ENCODE assay signal across 8 cellular contexts in the genomic region with DNA sequence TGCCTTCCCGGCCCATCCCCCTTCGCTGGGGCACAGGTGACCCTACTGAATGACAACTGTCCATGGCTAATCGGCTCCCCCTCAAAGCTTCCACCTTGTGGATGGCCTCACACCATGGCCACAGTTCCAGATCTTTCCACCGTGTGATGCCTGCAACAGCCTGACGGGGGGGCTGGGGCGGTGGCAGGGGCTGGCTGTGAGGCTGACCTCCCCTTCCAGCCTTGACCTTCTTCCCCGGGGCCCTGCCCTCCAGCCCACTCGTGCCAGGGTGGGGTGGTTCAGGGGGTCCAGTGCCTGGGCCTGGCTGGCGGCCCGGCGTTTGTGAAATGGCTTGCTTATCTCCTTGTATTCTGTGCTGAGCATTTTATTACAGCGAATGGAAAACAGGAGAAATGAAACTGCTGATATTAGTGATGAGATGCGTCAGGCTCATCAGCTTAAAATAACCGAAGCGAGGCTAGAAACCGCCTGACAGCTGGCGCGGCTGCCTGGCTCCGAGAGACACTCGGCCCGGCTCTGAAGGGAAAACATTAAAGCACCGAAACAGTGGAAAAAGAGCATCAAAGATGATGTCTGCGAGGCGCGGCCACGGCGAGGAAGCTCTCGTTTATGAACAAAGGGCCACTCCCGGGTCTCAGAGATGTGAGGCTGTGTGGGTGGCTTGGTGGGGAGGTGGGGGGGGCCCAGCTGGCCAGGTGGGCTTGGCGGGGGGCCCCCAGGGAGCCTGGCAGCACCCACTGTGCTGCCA. TPM values are rescaled to one million over a fixed set of nuclear protein-coding genes. Genes with fewer than 3 reads are reported as not detected.
DNase-seq lines count a peak whose midpoint lies in the region; ATAC-seq, FAIRE-seq and TF ChIP-seq lines count a peak whose summit lies in the region.

No MANE protein-coding gene starts in this region.

- POLR2A ChIA-PET in HepG2 (lab: Yijun Ruan, JAX), result interaction anchor here (1.1 to 1.5 kb wide), 2 partner anchors 86 to 89 kb away, joined by 5 read pairs; no protein-coding TSS in a partner anchor

- no peaks in the 10 kb centered on the region for H3K9me2 ChIP-seq in OCI-LY1 (ENCODE audit: low read depth, low read length)

- ATAC-seq in GM19438 (IDR thresholded peaks at IDR 0.05; ENCODE audit: low read depth, unreplicated experiment) (peak; percentile 30), HepG2 (peak; percentile 45), GM18519 (IDR thresholded peaks at IDR 0.05; ENCODE audit: low FRiP score, unreplicated experiment) (no peak)

- no peak for TF ChIP-seq RAD21 in HepG2 (CRISPR knock-in tag; IDR thresholded peaks at IDR 0.05)

- H3K4me3 ChIP-seq in OCI-LY1 (ENCODE audit: low read depth, low read length, poor library complexity, severe bottlenecking) (no peak overlapping the region), ascending aorta (peak overlapping the region in 1 of 2 donors; percentile 40), HepG2 (replicated peaks in 1 of 3; ENCODE audit: insufficient read depth in 1 of 3, low read depth in 2 of 3, low read length in 3 of 3) (peak overlapping the region in 1 of 3 experiments; percentile 14; a peak in 1 of 6 replicates)

- CTCF ChIA-PET in HepG2 (lab: Yijun Ruan, JAX; ENCODE audit: low intra/inter-chr PET ratio, low total read pairs), result no interaction called here

- no peaks in the 10 kb centered on the region for H3K36me3 ChIP-seq in OCI-LY1 (ENCODE audit: insufficient read depth, low read length)
- no peaks in the 10 kb centered on the region for H3K36me3 ChIP-seq in ascending aorta
- H3K36me3 ChIP-seq in HepG2 (replicated peaks in 1 of 2; ENCODE audit: control insufficient read depth in 1 of 2, insufficient read depth in 2 of 2, low read length in 2 of 2), result no peaks in the 10 kb centered on the region

- no peaks in the 10 kb centered on the region for H3K9me3 ChIP-seq in OCI-LY1 (ENCODE audit: low read length)
- H3K9me3 ChIP-seq in ascending aorta, result no peaks in the 10 kb centered on the region
- no peaks in the 10 kb centered on the region for H3K9me3 ChIP-seq in HepG2 (ENCODE audit: low read length)

- no peaks in the 10 kb centered on the region for H3F3A ChIP-seq in OCI-LY1 (ENCODE audit: insufficient read depth, low read length)

- no peak for TF ChIP-seq POLR2A in HepG2 (IDR thresholded peaks at IDR 0.05; ENCODE audit: insufficient read depth in 1 of 2, low read depth in 2 of 2, low read length in 2 of 2)

- no peak for TF ChIP-seq EP300 in HepG2 (IDR thresholded peaks at IDR 0.05; ENCODE audit: low read depth in 2 of 2, low read length in 2 of 2)
- no peak for TF ChIP-seq EP300 in HepG2 (CRISPR knock-in tag; IDR thresholded peaks at IDR 0.05; ENCODE audit: borderline replicate concordance)

- DNase-seq in AG09319 (ENCODE audit: extremely low read depth, low read depth) (no peak), ascending aorta (ENCODE audit: low spot score in 2 of 2) (no peak), HepG2 (ENCODE audit: low spot score) (no peak), cortex of kidney (lab: John Stamatoyannopoulos, UW) (no peak)
- DNase-seq in stimulated activated CD8-positive, alpha-beta memory T cell treated with anti-CD3 and anti-CD28 coated beads, Interleukin-12 subunit alpha, Interleukin-12 subunit beta, amount 100 ng/mL, for 4 hours (ENCODE audit: low read depth), result peak; percentile 58

- peak; percentile 25 for TF ChIP-seq CTCF in AG09319 (IDR thresholded peaks at IDR 0.05; ENCODE audit: low read depth, low read length)
- 0 out of 2 replicates have a peak, but pooled peaks have one; percentile 24 for TF ChIP-seq CTCF in OCI-LY1 (IDR thresholded peaks at IDR 0.05; ENCODE audit: low read length)
- TF ChIP-seq CTCF in ascending aorta (IDR thresholded peaks at IDR 0.05), result peak in 1 of 3 experiments; percentile 13
- peak; percentile 31 for TF ChIP-seq CTCF in HepG2 (CRISPR knock-in tag; IDR thresholded peaks at IDR 0.05)

- H3K4me2 ChIP-seq in OCI-LY1 (ENCODE audit: low read length), result peak overlapping the region; percentile 43
- peak overlapping the region; percentile 30 for H3K4me2 ChIP-seq in HepG2 (ENCODE audit: low read depth, low read length)

- H3K4me1 ChIP-seq in OCI-LY1 (ENCODE audit: insufficient read depth, low read length, severe bottlenecking) (peaks cover 16% of the 10 kb centered on the region), ascending aorta (no peaks in the 10 kb centered on the region), HepG2 (ENCODE audit: insufficient read depth, low read length) (peaks cover 14% of the 10 kb centered on the region)

- WGBS in HepG2 (ENCODE audit: low lambda C conversion rate), result 44% methylated on average over 26 of the region's 30 CpGs

- H3K79me2 ChIP-seq in OCI-LY1 (ENCODE audit: insufficient read depth, low read length) (no peaks in the 10 kb centered on the region), HepG2 (ENCODE audit: insufficient read depth, low read length) (no peaks in the 10 kb centered on the region)

- peak overlapping the region; percentile 41 for H3K27ac ChIP-seq in OCI-LY1 (ENCODE audit: low read depth, low read length, poor library complexity, severe bottlenecking)
- peak overlapping the region; percentile 62 to 64 for H3K27ac ChIP-seq in ascending aorta
- H3K27ac ChIP-seq in HepG2 (ENCODE audit: extremely low read length, insufficient read depth, low read length), result no peak overlapping the region

- intact Hi-C loops in ascending aorta (cut with DNase I) (no loop called here), HepG2 (cut with micrococcal nuclease; ENCODE audit: unreplicated experiment) (no loop called here)

- in situ Hi-C loops in HepG2 (cut with HindIII; ENCODE audit: extremely low pct_ligation_motif_present, low pct_unique_long_range_greater_than_20kb), result no loop called here

- H3K9ac ChIP-seq in OCI-LY1 (ENCODE audit: low read length) (no peak overlapping the region), HepG2 (ENCODE audit: insufficient read depth, low read depth, low read length) (no peak overlapping the region)

- H4K20me1 ChIP-seq in OCI-LY1 (ENCODE audit: insufficient read depth, low read length) (no peaks in the 10 kb centered on the region), HepG2 (ENCODE audit: insufficient read depth, low read length) (no peaks in the 10 kb centered on the region)

- FAIRE-seq in HepG2 (lab: Jason Lieb, UNC), result no peak

- BruUV-seq in HepG2 (replicated peaks; lab: Mats Ljungman, UMichigan), result no TSS peak

- H2AFZ ChIP-seq in OCI-LY1 (ENCODE audit: low read length), result no peak overlapping the region
- H2AFZ ChIP-seq in HepG2 (ENCODE audit: low read length), result no peak overlapping the region

- H3K27me3 ChIP-seq in OCI-LY1 (ENCODE audit: insufficient read depth, low read length) (peaks cover 5% of the 10 kb centered on the region; the same call in 1 of the 2 replicates), ascending aorta (peaks cover 14% of the 10 kb centered on the region), HepG2 (ENCODE audit: control insufficient read depth in 1 of 2, insufficient read depth in 2 of 2, low read length in 2 of 2) (peaks cover 21 to 84% of the 10 kb centered on the region in 2 experiments)

RNA-seq across cellular contexts. Expression of a gene that starts 0.9 kb away (rescaled TPM):
- total RNA-seq in ascending aorta (not detected), HepG2 (2016; rRNA removed; fragmentation: Illumina TruSeq; extraction: Trizol) (not detected in 2 replicates)
- not detected in 2 replicates for total RNA-seq in HepG2 (2016; cell fraction: cytosol; rRNA removed; fragmentation: Illumina TruSeq; extraction: Trizol; ENCODE audit: low read depth)
- 0.11 TPM in 1 of 2 replicates, not detected in the other for total RNA-seq in HepG2 (2016; cell fraction: insoluble cytoplasmic fraction; rRNA removed; fragmentation: Illumina TruSeq; extraction: Trizol)
- 0.09 TPM in 1 of 2 replicates, not detected in the other for total RNA-seq in HepG2 (2016; cell fraction: membrane; rRNA removed; fragmentation: Illumina TruSeq; extraction: Trizol)
- 0.59 TPM in 1 of 2 replicates, not detected in the other for total RNA-seq in HepG2 (2016; cell fraction: nucleus; rRNA removed; fragmentation: Illumina TruSeq; extraction: Trizol)
- polyA plus RNA-seq in HepG2 (2011; rRNA removed), result 0.04 and 0.31 TPM in 2 replicates
- polyA plus RNA-seq in HepG2 (2011; cell fraction: cytosol; rRNA removed), result 0.15 and 0.24 TPM in 2 replicates
- 0.18 and 0.19 TPM in 2 replicates for polyA plus RNA-seq in HepG2 (2011; cell fraction: nucleus; rRNA removed)
- polyA plus RNA-seq in HepG2 (2012), result not detected in 2 replicates
- 0.41 TPM in 1 of 2 replicates, not detected in the other for polyA plus RNA-seq in HepG2 (2016; cell fraction: cytosol; fragmentation: Illumina TruSeq; extraction: Trizol; ENCODE audit: low read depth)
- not detected in 2 replicates for polyA plus RNA-seq in HepG2 (2016; cell fraction: insoluble cytoplasmic fraction; fragmentation: Illumina TruSeq; extraction: Trizol; ENCODE audit: low read depth)
- polyA plus RNA-seq in HepG2 (2016; cell fraction: membrane; fragmentation: Illumina TruSeq; extraction: Trizol; ENCODE audit: low read depth), result not detected in 2 replicates
- polyA plus RNA-seq in HepG2 (2016; cell fraction: nucleus; fragmentation: Illumina TruSeq; extraction: Trizol; ENCODE audit: insufficient read depth, low read depth), result not detected in 2 replicates
- polyA minus RNA-seq in HepG2 (2011; rRNA and poly(A)+ RNA removed; ENCODE audit: low replicate concordance), result 0.70 TPM in 1 of 2 replicates, not detected in the other
- polyA minus RNA-seq in HepG2 (2011; cell fraction: cytosol; rRNA and poly(A)+ RNA removed), result not detected in 2 replicates
- not detected in 2 replicates for polyA minus RNA-seq in HepG2 (2011; cell fraction: nucleus; rRNA and poly(A)+ RNA removed)

RNA-seq across cellular contexts. Expression of a gene that starts 9.9 kb away (rescaled TPM):
- total RNA-seq in ascending aorta (not detected), HepG2 (2016; rRNA removed; fragmentation: Illumina TruSeq; extraction: Trizol) (not detected in 2 replicates)
- total RNA-seq in HepG2 (2016; cell fraction: cytosol; rRNA removed; fragmentation: Illumina TruSeq; extraction: Trizol; ENCODE audit: low read depth), result not detected in 2 replicates
- total RNA-seq in HepG2 (2016; cell fraction: insoluble cytoplasmic fraction; rRNA removed; fragmentation: Illumina TruSeq; extraction: Trizol), result not detected in 2 replicates
- total RNA-seq in HepG2 (2016; cell fraction: membrane; rRNA removed; fragmentation: Illumina TruSeq; extraction: Trizol), result not detected in 2 replicates
- total RNA-seq in HepG2 (2016; cell fraction: nucleus; rRNA removed; fragmentation: Illumina TruSeq; extraction: Trizol), result not detected in 2 replicates
- polyA plus RNA-seq in HepG2 (2011; rRNA removed), result not detected in 2 replicates
- polyA plus RNA-seq in HepG2 (2011; cell fraction: cytosol; rRNA removed), result not detected in 2 replicates
- polyA plus RNA-seq in HepG2 (2011; cell fraction: nucleus; rRNA removed), result not detected in 2 replicates
- polyA plus RNA-seq in HepG2 (2012), result not detected in 2 replicates
- polyA plus RNA-seq in HepG2 (2016; cell fraction: cytosol; fragmentation: Illumina TruSeq; extraction: Trizol; ENCODE audit: low read depth), result not detected in 2 replicates
- not detected in 2 replicates for polyA plus RNA-seq in HepG2 (2016; cell fraction: insoluble cytoplasmic fraction; fragmentation: Illumina TruSeq; extraction: Trizol; ENCODE audit: low read depth)
- not detected in 2 replicates for polyA plus RNA-seq in HepG2 (2016; cell fraction: membrane; fragmentation: Illumina TruSeq; extraction: Trizol; ENCODE audit: low read depth)
- polyA plus RNA-seq in HepG2 (2016; cell fraction: nucleus; fragmentation: Illumina TruSeq; extraction: Trizol; ENCODE audit: insufficient read depth, low read depth), result not detected in 2 replicates
- polyA minus RNA-seq in HepG2 (2011; rRNA and poly(A)+ RNA removed; ENCODE audit: low replicate concordance), result not detected in 2 replicates
- polyA minus RNA-seq in HepG2 (2011; cell fraction: cytosol; rRNA and poly(A)+ RNA removed), result not detected in 2 replicates
- not detected in 2 replicates for polyA minus RNA-seq in HepG2 (2011; cell fraction: nucleus; rRNA and poly(A)+ RNA removed)

RNA-seq across cellular contexts. Expression of a gene that starts 50.6 kb away (rescaled TPM):
- total RNA-seq in ascending aorta (not detected), HepG2 (2016; rRNA removed; fragmentation: Illumina TruSeq; extraction: Trizol) (104 and 107 TPM in 2 replicates)
- 27.0 and 30.1 TPM in 2 replicates for total RNA-seq in HepG2 (2016; cell fraction: cytosol; rRNA removed; fragmentation: Illumina TruSeq; extraction: Trizol; ENCODE audit: low read depth)
- total RNA-seq in HepG2 (2016; cell fraction: insoluble cytoplasmic fraction; rRNA removed; fragmentation: Illumina TruSeq; extraction: Trizol), result 108 and 118 TPM in 2 replicates
- total RNA-seq in HepG2 (2016; cell fraction: membrane; rRNA removed; fragmentation: Illumina TruSeq; extraction: Trizol), result 67.8 and 70.6 TPM in 2 replicates
- 43.9 and 53.0 TPM in 2 replicates for total RNA-seq in HepG2 (2016; cell fraction: nucleus; rRNA removed; fragmentation: Illumina TruSeq; extraction: Trizol)
- 53.5 and 71.4 TPM in 2 replicates for polyA plus RNA-seq in HepG2 (2011; rRNA removed)
- 52.8 and 126 TPM in 2 replicates for polyA plus RNA-seq in HepG2 (2011; cell fraction: cytosol; rRNA removed)
- 167 and 187 TPM in 2 replicates for polyA plus RNA-seq in HepG2 (2011; cell fraction: nucleus; rRNA removed)
- 34.5 and 40.6 TPM in 2 replicates for polyA plus RNA-seq in HepG2 (2012)
- polyA plus RNA-seq in HepG2 (2016; cell fraction: cytosol; fragmentation: Illumina TruSeq; extraction: Trizol; ENCODE audit: low read depth), result 23.8 and 25.7 TPM in 2 replicates
- polyA plus RNA-seq in HepG2 (2016; cell fraction: insoluble cytoplasmic fraction; fragmentation: Illumina TruSeq; extraction: Trizol; ENCODE audit: low read depth), result 96.8 and 121 TPM in 2 replicates
- 48.5 and 51.3 TPM in 2 replicates for polyA plus RNA-seq in HepG2 (2016; cell fraction: membrane; fragmentation: Illumina TruSeq; extraction: Trizol; ENCODE audit: low read depth)
- polyA plus RNA-seq in HepG2 (2016; cell fraction: nucleus; fragmentation: Illumina TruSeq; extraction: Trizol; ENCODE audit: insufficient read depth, low read depth), result 84.0 and 95.2 TPM in 2 replicates
- polyA minus RNA-seq in HepG2 (2011; rRNA and poly(A)+ RNA removed; ENCODE audit: low replicate concordance), result 114 TPM in 1 of 2 replicates, not detected in the other
- polyA minus RNA-seq in HepG2 (2011; cell fraction: cytosol; rRNA and poly(A)+ RNA removed), result 45.5 and 50.7 TPM in 2 replicates
- polyA minus RNA-seq in HepG2 (2011; cell fraction: nucleus; rRNA and poly(A)+ RNA removed), result 32.4 and 35.0 TPM in 2 replicates

Comparison
In these comparisons a context has a peak if more than half of its experiments do, and no peak if none do; other contexts are left out.
1. RNA of a gene that starts 50.6 kb away (total RNA-seq): 27.0 to 118 TPM in HepG2; not detected in ascending aorta (single experiment); every median in the first group is over 10 times any median in the second.